ENCODE assay signal across 13 cellular contexts in genomic region chr11:95991101-95991500, GRCh38.
DNase-seq lines count a peak whose midpoint lies in the region; ATAC-seq and TF ChIP-seq lines count a peak whose summit lies in the region.
"Had no signal": no experiment of that assay in that cellular context is flagged by ENCODE, and none has a peak within 500 bp of the region (broad histone marks: within the 10 kb centered on the region; RNA-seq: fewer than 3 reads in every experiment).

No MANE protein-coding gene starts in this region.

- H3K27ac ChIP-seq in colonic mucosa: peak overlapping the region; percentile 28
- H3K27ac ChIP-seq: neural progenitor cell, VCaP had no signal

- H3K4me3 Mint-ChIP-seq in osteocyte (ENCODE audit: unreplicated experiment): no peak overlapping the region
- H3K4me3 Mint-ChIP-seq: neural progenitor cell; stimulated activated naive CD8-positive, alpha-beta T cell treated with anti-CD3 and anti-CD28 coated beads, Interleukin-15, Interleukin-2, amounts not matched to agents 100 ng/mL and 50 ng/mL, for 24 hours had no signal

- H3K27me3 Mint-ChIP-seq in osteocyte (ENCODE audit: unreplicated experiment): no peaks in the 10 kb centered on the region
- H3K27me3 Mint-ChIP-seq: stimulated activated naive CD8-positive, alpha-beta T cell treated with anti-CD3 and anti-CD28 coated beads, Interleukin-15, Interleukin-2, amounts not matched to agents 100 ng/mL and 50 ng/mL, for 24 hours had no signal

- TF ChIP-seq CTCF in colonic mucosa (IDR thresholded peaks at IDR 0.05) (no peak), osteocyte (IDR thresholded peaks at IDR 0.05) (no peak)

- DNase-seq in ACHN (peak; percentile 8), colonic mucosa (no peak), osteocyte (ENCODE audit: extremely low spot score, unreplicated experiment) (no peak), Right ventricle myocardium inferior (ENCODE audit: missing footprints) (no peak), NCI-H1092 treated with DMSO at 0.1 percent for 48 hours (lab: John Stamatoyannopoulos, UW) (no peak)
- DNase-seq: head of caudate nucleus, NCI-H1048 had no signal

- H3K4me1 ChIP-seq in colonic mucosa: no peaks in the 10 kb centered on the region

- peak; percentile 73 for TF ChIP-seq EP300 in Ishikawa (IDR thresholded peaks at IDR 0.05; ENCODE audit: borderline replicate concordance)

- H3K4me3 ChIP-seq in colonic mucosa: no peak overlapping the region
- H3K4me3 ChIP-seq: neural progenitor cell had no signal

- peak; percentile 14; the same call in 1 of the 2 replicates for TF ChIP-seq RAD21 in Ishikawa (IDR thresholded peaks at IDR 0.05; ENCODE audit: low read depth)

- H3K9me3 ChIP-seq in colonic mucosa: no peaks in the 10 kb centered on the region

- no peaks in the 10 kb centered on the region for H3K36me3 ChIP-seq in colonic mucosa
- H3K36me3 ChIP-seq: neural progenitor cell had no signal

- intact Hi-C loops in colonic mucosa (cut with DNase I): loop anchor here (10.0 kb wide), 1 partner anchor 66 kb away; the partner anchor contains the start of gene MTMR2
- intact Hi-C loops in Right ventricle myocardium inferior (cut with DNase I): no loop called here

- ATAC-seq in GM21717 (IDR thresholded peaks at IDR 0.05; ENCODE audit: unreplicated experiment): no peak
- ATAC-seq in HG02678 (IDR thresholded peaks at IDR 0.05; ENCODE audit: unreplicated experiment): no peak
- ATAC-seq in Right ventricle myocardium inferior: no peak

- H3K4me1 Mint-ChIP-seq in osteocyte (ENCODE audit: unreplicated experiment): peaks cover 59% of the 10 kb centered on the region

- peak overlapping the region; percentile 85 for H3K27ac Mint-ChIP-seq in osteocyte (ENCODE audit: unreplicated experiment)
- H3K27ac Mint-ChIP-seq: neural progenitor cell; stimulated activated naive CD8-positive, alpha-beta T cell treated with anti-CD3 and anti-CD28 coated beads, Interleukin-15, Interleukin-2, amounts not matched to agents 100 ng/mL and 50 ng/mL, for 24 hours had no signal

- H3K36me3 Mint-ChIP-seq in osteocyte (ENCODE audit: unreplicated experiment): peaks cover 21% of the 10 kb centered on the region

- no peak overlapping the region for H3K9ac ChIP-seq in colonic mucosa (ENCODE audit: low read depth in 2 of 2, low read length in 2 of 2)
- H3K9ac ChIP-seq: neural progenitor cell had no signal

- in situ Hi-C loops in ACHN (cut with HindIII; ENCODE audit: low pct_ligation_motif_present, low pct_unique_long_range_greater_than_20kb, low sequenced_read_pairs): no loop called here

- no peaks in the 10 kb centered on the region for H3K9me3 Mint-ChIP-seq in osteocyte (ENCODE audit: unreplicated experiment)
- H3K9me3 Mint-ChIP-seq: neural progenitor cell; stimulated activated naive CD8-positive, alpha-beta T cell treated with anti-CD3 and anti-CD28 coated beads, Interleukin-15, Interleukin-2, amounts not matched to agents 100 ng/mL and 50 ng/mL, for 24 hours had no signal

- H3K27me3 ChIP-seq in colonic mucosa: no peaks in the 10 kb centered on the region
- H3K27me3 ChIP-seq: neural progenitor cell had no signal

TF ChIP-seq in Ishikawa, 13 proteins besides CTCF, POLR2A, EP300 and RAD21:
- peak; percentile 98 for TF ChIP-seq TEAD4 (IDR thresholded peaks at IDR 0.05)
- peak; percentile 58; the same call in 1 of the 2 replicates for TF ChIP-seq MAX (IDR thresholded peaks at IDR 0.05)
- TF ChIP-seq TCF12 (IDR thresholded peaks at IDR 0.05; ENCODE audit: low read depth): peak; percentile 79
- peak; percentile 47; the same call in 1 of the 2 replicates for TF ChIP-seq NFIC (IDR thresholded peaks at IDR 0.05)
- TF ChIP-seq REST (IDR thresholded peaks at IDR 0.05; ENCODE audit: low read depth): no peak
- TF ChIP-seq FOXM1 (IDR thresholded peaks at IDR 0.05; ENCODE audit: borderline replicate concordance, low read depth): peak; percentile 65; the same call in 1 of the 2 replicates
- TF ChIP-seq CEBPB (IDR thresholded peaks at IDR 0.05): no peak
- peak; percentile 42; the same call in 1 of the 2 replicates for TF ChIP-seq ZBTB7A (IDR thresholded peaks at IDR 0.05; ENCODE audit: low read depth)
- 0 out of 2 replicates have a peak, but pooled peaks have one; percentile 31 for TF ChIP-seq YY1 (IDR thresholded peaks at IDR 0.05; ENCODE audit: low read depth)
- no peak for TF ChIP-seq TAF1 (IDR thresholded peaks at IDR 0.05; ENCODE audit: low read depth)
- no peak for TF ChIP-seq EGR1 (IDR thresholded peaks at IDR 0.05)
